ENCODE assay signal across 20 cellular contexts in genomic region chr2:239550336-239550735, GRCh38.
DNase-seq lines count a peak whose midpoint lies in the region; ATAC-seq and TF ChIP-seq lines count a peak whose summit lies in the region.
"Had no signal": no experiment of that assay in that cellular context is flagged by ENCODE, and none has a peak within 500 bp of the region (broad histone marks: within the 10 kb centered on the region; RNA-seq: fewer than 3 reads in every experiment).

No MANE protein-coding gene starts in this region.

- H3K4me1 Mint-ChIP-seq in activated naive CD4-positive, alpha-beta T cell treated with anti-CD3 and anti-CD28 coated beads, Interleukin-2, amount 10 ng/mL, durations not matched to agents 7 days and 5 days, result peaks cover 43% of the 10 kb centered on the region
- H3K4me1 Mint-ChIP-seq in HFFc6 (ENCODE audit: low read depth), result no peaks in the 10 kb centered on the region

- H3K36me3 ChIP-seq in psoas muscle (ENCODE audit: insufficient read depth in 1 of 2, low read depth in 1 of 2), result no peaks in the 10 kb centered on the region
- H3K36me3 ChIP-seq: BE2C had no signal

- H3K9me3 Mint-ChIP-seq in activated naive CD4-positive, alpha-beta T cell treated with anti-CD3 and anti-CD28 coated beads, Interleukin-2, amount 10 ng/mL, durations not matched to agents 7 days and 5 days, result no peaks in the 10 kb centered on the region
- H3K9me3 Mint-ChIP-seq in HFFc6, result peaks cover 36% of the 10 kb centered on the region

- CTCF ChIA-PET in activated naive CD4-positive, alpha-beta T cell treated with anti-CD3 and anti-CD28 coated beads, Interleukin-2, amount 10 ng/mL, durations not matched to agents 7 days and 5 days (lab: Charles Lee), result no interaction called here

- H3K9me3 ChIP-seq in psoas muscle, result no peaks in the 10 kb centered on the region
- H3K9me3 ChIP-seq: BE2C had no signal

- H3K27ac ChIP-seq in psoas muscle, result no peak overlapping the region
- H3K27ac ChIP-seq: 22Rv1, PC-9 had no signal

- no peak overlapping the region for H3K4me3 ChIP-seq in psoas muscle
- H3K4me3 ChIP-seq: PC-9 had no signal

- no peak for ATAC-seq in psoas muscle

- peak; percentile 17 for DNase-seq in activated naive CD4-positive, alpha-beta T cell treated with anti-CD3 and anti-CD28 coated beads, Interleukin-2, amount 10 ng/mL, durations not matched to agents 7 days and 5 days
- no peak for DNase-seq in activated naive CD4-positive, alpha-beta T cell (lab: John Stamatoyannopoulos, UW)
- DNase-seq in HFFc6 (peak; percentile 3), iris pigment epithelial cell (ENCODE audit: low read depth) (peak; percentile 7), posterior vena cava (ENCODE audit: low spot score) (peak; percentile 23), psoas muscle (no peak), NCI-H1436 treated with DMSO at 0.1 percent for 48 hours (lab: John Stamatoyannopoulos, UW) (no peak)
- no peak for DNase-seq in activated CD8-positive, alpha-beta memory T cell treated with anti-CD3 and anti-CD28 coated beads for 24 hours
- DNase-seq: BE2C; CD4-positive, CD25-positive, alpha-beta regulatory T cell; KBM-7; MM.1S; NCI-H1694 treated with DMSO at 0.1 percent for 48 hours; NCI-H2081; NCI-H2227 treated with DMSO at 0.1 percent for 48 hours; NCI-H526 treated with DMSO at 0.1 percent for 48 hours; PC-9; RPMI8226; SHP77 had no signal

- TF ChIP-seq CTCF in HFFc6 (IDR thresholded peaks at IDR 0.05) (no peak), psoas muscle (IDR thresholded peaks at IDR 0.05) (no peak)

- H3K4me3 Mint-ChIP-seq in activated naive CD4-positive, alpha-beta T cell treated with anti-CD3 and anti-CD28 coated beads, Interleukin-2, amount 10 ng/mL, durations not matched to agents 7 days and 5 days, result no peak overlapping the region
- H3K4me3 Mint-ChIP-seq in HFFc6, result no peak overlapping the region
- H3K4me3 Mint-ChIP-seq: CD4-positive, CD25-positive, alpha-beta regulatory T cell had no signal

- no peaks in the 10 kb centered on the region for H3K36me3 Mint-ChIP-seq in activated naive CD4-positive, alpha-beta T cell treated with anti-CD3 and anti-CD28 coated beads, Interleukin-2, amount 10 ng/mL, durations not matched to agents 7 days and 5 days
- no peaks in the 10 kb centered on the region for H3K36me3 Mint-ChIP-seq in HFFc6 (ENCODE audit: low read depth)
- H3K36me3 Mint-ChIP-seq: CD4-positive, CD25-positive, alpha-beta regulatory T cell had no signal

- no peaks in the 10 kb centered on the region for H3K27me3 ChIP-seq in psoas muscle (ENCODE audit: insufficient read depth in 3 of 3, low read length in 2 of 3)

- no peak overlapping the region for H3K27ac Mint-ChIP-seq in activated naive CD4-positive, alpha-beta T cell treated with anti-CD3 and anti-CD28 coated beads, Interleukin-2, amount 10 ng/mL, durations not matched to agents 7 days and 5 days
- H3K27ac Mint-ChIP-seq in HFFc6, result no peak overlapping the region

- intact Hi-C loops in posterior vena cava (cut with DNase I) (no loop called here), psoas muscle (cut with DNase I) (no loop called here)

- H3K4me1 ChIP-seq in psoas muscle, result no peaks in the 10 kb centered on the region
- H3K4me1 ChIP-seq: BE2C had no signal

- peaks cover 48% of the 10 kb centered on the region for H3K27me3 Mint-ChIP-seq in activated naive CD4-positive, alpha-beta T cell treated with anti-CD3 and anti-CD28 coated beads, Interleukin-2, amount 10 ng/mL, durations not matched to agents 7 days and 5 days
- H3K27me3 Mint-ChIP-seq in HFFc6 (ENCODE audit: insufficient read depth), result peaks cover 6% of the 10 kb centered on the region
- H3K27me3 Mint-ChIP-seq: CD4-positive, CD25-positive, alpha-beta regulatory T cell had no signal

- WGBS in psoas muscle, 3 donors, result 52 to 56% (median 54%) methylated on average over 3 of the region's 3 CpGs

Comparison
In these comparisons a context has a peak if more than half of its experiments do, and no peak if none do; other contexts are left out.
1. DNase-seq: peak in activated naive CD4-positive, alpha-beta T cell treated with anti-CD3 and anti-CD28 coated beads, Interleukin-2, amount 10 ng/mL, durations not matched to agents 7 days and 5 days (single experiment), HFFc6 (single experiment), iris pigment epithelial cell (single experiment) and posterior vena cava (single experiment); none in activated naive CD4-positive, alpha-beta T cell (0 of 4), psoas muscle (0 of 2), activated CD8-positive, alpha-beta memory T cell treated with anti-CD3 and anti-CD28 coated beads for 24 hours (single experiment) and NCI-H1436 treated with DMSO at 0.1 percent for 48 hours (single experiment).